Comparison of ENCODE assay signal across 26 cellular contexts in genomic region chr6:35031611-35032529, GRCh38.
DNase-seq lines count a peak whose midpoint lies in the region; ATAC-seq, FAIRE-seq and TF ChIP-seq lines count a peak whose summit lies in the region.
"Had no signal": no experiment of that assay in that cellular context is flagged by ENCODE, and none has a peak within 500 bp of the region (broad histone marks: within the 10 kb centered on the region; RNA-seq: fewer than 3 reads in every experiment).

No MANE protein-coding gene starts in this region.

- no peak for TF ChIP-seq POLR2A in HepG2 (IDR thresholded peaks at IDR 0.05; ENCODE audit: insufficient read depth in 1 of 2, low read depth in 2 of 2, low read length in 2 of 2)

- H3K27me3 ChIP-seq in Caco-2 (replicated peaks; ENCODE audit: control insufficient read depth, insufficient read depth, low read length) (no peaks in the 10 kb centered on the region), HepG2 (ENCODE audit: control insufficient read depth in 1 of 2, insufficient read depth in 2 of 2, low read length in 2 of 2) (no peaks in the 10 kb centered on the region), smooth muscle cell (ENCODE audit: low read depth) (no peaks in the 10 kb centered on the region)
- H3K27me3 ChIP-seq: dorsolateral prefrontal cortex, neural progenitor cell had no signal

- no peak overlapping the region for H3K9ac ChIP-seq in HepG2 (ENCODE audit: insufficient read depth, low read depth, low read length)
- no peak overlapping the region for H3K9ac ChIP-seq in smooth muscle cell (ENCODE audit: low read depth)
- H3K9ac ChIP-seq: neural progenitor cell had no signal

- no peak for TF ChIP-seq EP300 in HepG2 (IDR thresholded peaks at IDR 0.05; ENCODE audit: low read depth in 2 of 2, low read length in 2 of 2)
- no peak for TF ChIP-seq EP300 in HepG2 (CRISPR knock-in tag; IDR thresholded peaks at IDR 0.05; ENCODE audit: borderline replicate concordance)

- 0 out of 2 replicates have a peak, but pooled peaks have one; percentile 9 for TF ChIP-seq RAD21 in HepG2 (CRISPR knock-in tag; IDR thresholded peaks at IDR 0.05)

- ATAC-seq in WTC11 (no peak), HepG2 (peak; percentile 98), GM19324 (IDR thresholded peaks at IDR 0.05; ENCODE audit: low FRiP score, unreplicated experiment) (no peak)
- ATAC-seq: activated naive CD8-positive, alpha-beta T cell treated with anti-CD3 and anti-CD28 coated beads, Interleukin-2, amount 50 U/mL, for 24 hours; CD8-positive, alpha-beta T cell; lower lobe of right lung; right cardiac atrium; stimulated activated effector memory CD8-positive, alpha-beta T cell treated with anti-CD3 and anti-CD28 coated beads, Interleukin-12 subunit alpha, Interleukin-12 subunit beta, amount 100 ng/mL, for 72 hours had no signal

- H3K79me2 ChIP-seq in HepG2 (ENCODE audit: insufficient read depth, low read length) = no peaks in the 10 kb centered on the region
- H3K79me2 ChIP-seq in smooth muscle cell (ENCODE audit: low read depth) = peaks cover 48% of the 10 kb centered on the region

- H2AFZ ChIP-seq in HepG2 (ENCODE audit: low read length) (no peak overlapping the region), smooth muscle cell (ENCODE audit: low read depth) (no peak overlapping the region)
- H2AFZ ChIP-seq: neural progenitor cell had no signal

- H3K36me3 ChIP-seq in Caco-2 (ENCODE audit: control insufficient read depth, insufficient read depth, low read length) = peaks cover 2% of the 10 kb centered on the region; the same call in 1 of the 2 replicates
- peaks cover 5 to 16% of the 10 kb centered on the region in 2 experiments; a peak in 3 of 5 replicates for H3K36me3 ChIP-seq in HepG2 (replicated peaks in 1 of 2; ENCODE audit: control insufficient read depth in 1 of 2, insufficient read depth in 2 of 2, low read length in 2 of 2)
- no peaks in the 10 kb centered on the region for H3K36me3 ChIP-seq in smooth muscle cell (ENCODE audit: low read depth)
- H3K36me3 ChIP-seq: neural progenitor cell had no signal

- H3K4me1 Mint-ChIP-seq in Caco-2 (ENCODE audit: low read depth, unreplicated experiment) = peaks cover 11% of the 10 kb centered on the region
- H3K4me1 Mint-ChIP-seq in WTC11 = peaks cover 51% of the 10 kb centered on the region
- H3K4me1 Mint-ChIP-seq: activated CD4-positive, alpha-beta T cell treated with anti-CD3 and anti-CD28 coated beads, Interleukin-2, amount 10 ng/mL, durations not matched to agents 24 days and 14 days; activated naive CD8-positive, alpha-beta T cell treated with anti-CD3 and anti-CD28 coated beads, Interleukin-2, amount 50 U/mL, for 24 hours; stimulated activated effector memory CD8-positive, alpha-beta T cell treated with anti-CD3 and anti-CD28 coated beads, Interleukin-12 subunit alpha, Interleukin-12 subunit beta, amount 100 ng/mL, for 72 hours had no signal

- POLR2A ChIA-PET in Caco-2 (lab: Charles Lee) (interaction anchor here (0.6 kb wide), 1 partner anchor 58 kb away, joined by 7 read pairs; no protein-coding TSS in a partner anchor), WTC11 (lab: Charles Lee) (no interaction called here), HepG2 (lab: Yijun Ruan, JAX) (no interaction called here), GM10248 (lab: Yijun Ruan, JAX) (no interaction called here)

- H3K4me2 ChIP-seq in HepG2 (ENCODE audit: low read depth, low read length) (peak overlapping the region; percentile 31), smooth muscle cell (no peak overlapping the region)
- H3K4me2 ChIP-seq: neural progenitor cell had no signal

- intact Hi-C loops in Caco-2 (cut with micrococcal nuclease; ENCODE audit: unreplicated experiment) = no loop called here
- intact Hi-C loops in HepG2 (cut with micrococcal nuclease; ENCODE audit: unreplicated experiment) = no loop called here

- CTCF ChIA-PET in Caco-2 (lab: Charles Lee) = interaction anchor here (0.9 kb wide), 1 partner anchor 45 kb away, joined by 3 read pairs; no protein-coding TSS in a partner anchor
- CTCF ChIA-PET in WTC11 (lab: Charles Lee) = interaction anchor here (0.9 to 1.5 kb wide), 4 partner anchors 16 to 108 kb away, joined by 3 to 5 read pairs (median 4); no protein-coding TSS in a partner anchor
- CTCF ChIA-PET in HepG2 (lab: Yijun Ruan, JAX; ENCODE audit: low intra/inter-chr PET ratio, low total read pairs) = no interaction called here
- CTCF ChIA-PET in GM10248 (lab: Yijun Ruan, JAX) = interaction anchor here (1.0 to 2.5 kb wide), 5 partner anchors 9 to 45 kb away, joined by 3 to 10 read pairs (median 5); no protein-coding TSS in a partner anchor

- WGBS in HepG2 (ENCODE audit: low lambda C conversion rate) = 36% methylated on average over 5 of the region's 5 CpGs
- 38% methylated on average over 5 of the region's 5 CpGs for WGBS in smooth muscle cell (ENCODE audit: low lambda C conversion rate)

- H3K4me3 Mint-ChIP-seq in Caco-2 (ENCODE audit: unreplicated experiment) (no peak overlapping the region), WTC11 (no peak overlapping the region)
- H3K4me3 Mint-ChIP-seq: activated CD4-positive, alpha-beta T cell treated with anti-CD3 and anti-CD28 coated beads, Interleukin-2, amount 10 ng/mL, durations not matched to agents 24 days and 14 days; activated naive CD8-positive, alpha-beta T cell treated with anti-CD3 and anti-CD28 coated beads, Interleukin-2, amount 50 U/mL, for 24 hours; CD8-positive, alpha-beta T cell; neural progenitor cell; stimulated activated effector memory CD8-positive, alpha-beta T cell treated with anti-CD3 and anti-CD28 coated beads, Interleukin-12 subunit alpha, Interleukin-12 subunit beta, amount 100 ng/mL, for 72 hours had no signal

- TF ChIP-seq CTCF in Caco-2 (IDR thresholded peaks at IDR 0.05; ENCODE audit: insufficient read depth in 1 of 2, low read depth in 1 of 2, low read length in 1 of 2, severe bottlenecking in 1 of 2, unreplicated experiment in 1 of 2) (no peak), WTC11 (IDR thresholded peaks at IDR 0.05) (no peak), HepG2 (CRISPR knock-in tag; IDR thresholded peaks at IDR 0.05) (no peak), smooth muscle cell (IDR thresholded peaks at IDR 0.05; ENCODE audit: borderline replicate concordance, insufficient read depth, poor library complexity, severe bottlenecking) (no peak), GM10248 (IDR thresholded peaks at IDR 0.05; ENCODE audit: control extremely low read depth, extremely low read depth, low read depth, missing control alignments) (no peak)

- BruUV-seq in Caco-2 (replicated peaks; lab: Mats Ljungman, UMichigan) = no TSS peak
- no TSS peak for BruUV-seq in HepG2 (replicated peaks; lab: Mats Ljungman, UMichigan)

- H3K4me1 ChIP-seq in Caco-2 (peaks cover 11% of the 10 kb centered on the region), HepG2 (ENCODE audit: insufficient read depth, low read length) (peaks cover 19% of the 10 kb centered on the region), smooth muscle cell (ENCODE audit: low read depth) (peaks cover 5% of the 10 kb centered on the region)

- H3K9me3 Mint-ChIP-seq in Caco-2 (ENCODE audit: unreplicated experiment) = no peaks in the 10 kb centered on the region
- no peaks in the 10 kb centered on the region for H3K9me3 Mint-ChIP-seq in WTC11
- H3K9me3 Mint-ChIP-seq: activated CD4-positive, alpha-beta T cell treated with anti-CD3 and anti-CD28 coated beads, Interleukin-2, amount 10 ng/mL, durations not matched to agents 24 days and 14 days; activated naive CD8-positive, alpha-beta T cell treated with anti-CD3 and anti-CD28 coated beads, Interleukin-2, amount 50 U/mL, for 24 hours; CD8-positive, alpha-beta T cell; neural progenitor cell; stimulated activated effector memory CD8-positive, alpha-beta T cell treated with anti-CD3 and anti-CD28 coated beads, Interleukin-12 subunit alpha, Interleukin-12 subunit beta, amount 100 ng/mL, for 72 hours had no signal

- peaks cover 9% of the 10 kb centered on the region for H3F3A ChIP-seq in smooth muscle cell (ENCODE audit: low read depth)

- FAIRE-seq in HepG2 (lab: Jason Lieb, UNC) = peak; percentile 98
- FAIRE-seq: HTR-8/SVneo had no signal

- H3K27ac Mint-ChIP-seq in Caco-2 (ENCODE audit: unreplicated experiment) = peak overlapping the region; percentile 3
- peak overlapping the region; percentile 40; the same call in 1 of the 2 replicates for H3K27ac Mint-ChIP-seq in WTC11
- H3K27ac Mint-ChIP-seq: activated CD4-positive, alpha-beta T cell treated with anti-CD3 and anti-CD28 coated beads, Interleukin-2, amount 10 ng/mL, durations not matched to agents 24 days and 14 days; activated naive CD8-positive, alpha-beta T cell treated with anti-CD3 and anti-CD28 coated beads, Interleukin-2, amount 50 U/mL, for 24 hours; CD8-positive, alpha-beta T cell; neural progenitor cell; stimulated activated effector memory CD8-positive, alpha-beta T cell treated with anti-CD3 and anti-CD28 coated beads, Interleukin-12 subunit alpha, Interleukin-12 subunit beta, amount 100 ng/mL, for 72 hours had no signal

- H3K27ac ChIP-seq in HepG2 (ENCODE audit: extremely low read length, insufficient read depth, low read length) (peak overlapping the region; percentile 45), smooth muscle cell (ENCODE audit: low read depth) (peak overlapping the region; percentile 57)
- H3K27ac ChIP-seq: lower lobe of right lung, neural progenitor cell had no signal

- DNase-seq in Caco-2 = peak; percentile 13 to 39
- no peak for DNase-seq in WTC11 (ENCODE audit: low spot score)
- DNase-seq in HepG2 (ENCODE audit: low spot score) = peak; percentile 79
- DNase-seq in smooth muscle cell (lab: John Stamatoyannopoulos, UW; ENCODE audit: unreplicated experiment) = no peak
- no peak for DNase-seq in GM10248 (ENCODE audit: extremely low spot score)
- DNase-seq in NK-92 treated with Interleukin-12 subunit alpha and Interleukin-12 subunit beta, amount 100 ng/mL, for 24 hours (lab: John Stamatoyannopoulos, UW) = no peak
- no peak for DNase-seq in activated effector memory CD4-positive, alpha-beta T cell treated with anti-CD3 and anti-CD28 coated beads, Interleukin-2, amount 50 U/mL, for 16 hours
- DNase-seq: activated CD4-positive, alpha-beta T cell treated with anti-CD3 and anti-CD28 coated beads, Interleukin-2, amount 10 ng/mL, durations not matched to agents 24 days and 14 days; activated naive CD8-positive, alpha-beta T cell treated with anti-CD3 and anti-CD28 coated beads, Interleukin-2, amount 50 U/mL, for 24 hours; activated T-cell treated with anti-CD3 and anti-CD28 coated beads, Interleukin-2, amount 50 U/mL, for 1 hour; CD8-positive, alpha-beta T cell; cerebellar nuclear complex; DMS153; dorsolateral prefrontal cortex; HCEC 1CT; islet precursor cell; KBM-7; lower lobe of right lung; NCI-H1436; NCI-H446; right cardiac atrium; stimulated activated CD4-positive, alpha-beta T cell treated with anti-CD3 and anti-CD28 coated beads, Interleukin-4, amount 100 ng/mL, for 24 hours had no signal

- H3K9me3 ChIP-seq in Caco-2 = no peaks in the 10 kb centered on the region
- no peaks in the 10 kb centered on the region for H3K9me3 ChIP-seq in HepG2 (ENCODE audit: low read length)
- H3K9me3 ChIP-seq in smooth muscle cell (replicated peaks; ENCODE audit: low read depth) = no peaks in the 10 kb centered on the region
- H3K9me3 ChIP-seq: lower lobe of right lung had no signal

- no peak overlapping the region for H3K4me3 ChIP-seq in Caco-2 (ENCODE audit: low read depth, low read length)
- no peak overlapping the region for H3K4me3 ChIP-seq in HepG2 (replicated peaks in 1 of 3; ENCODE audit: insufficient read depth in 1 of 3, low read depth in 2 of 3, low read length in 3 of 3)
- no peak overlapping the region for H3K4me3 ChIP-seq in smooth muscle cell
- H3K4me3 ChIP-seq: dorsolateral prefrontal cortex, lower lobe of right lung, neural progenitor cell had no signal

- in situ Hi-C loops in HepG2 (cut with HindIII; ENCODE audit: extremely low pct_ligation_motif_present, low pct_unique_long_range_greater_than_20kb) = no loop called here

- H3K36me3 Mint-ChIP-seq in Caco-2 (ENCODE audit: insufficient read depth, unreplicated experiment) (peaks cover 8% of the 10 kb centered on the region), WTC11 (peaks cover 2% of the 10 kb centered on the region; the same call in 1 of the 2 replicates)
- H3K36me3 Mint-ChIP-seq: stimulated activated effector memory CD8-positive, alpha-beta T cell treated with anti-CD3 and anti-CD28 coated beads, Interleukin-12 subunit alpha, Interleukin-12 subunit beta, amount 100 ng/mL, for 72 hours had no signal

- H4K20me1 ChIP-seq in HepG2 (ENCODE audit: insufficient read depth, low read length) = no peaks in the 10 kb centered on the region
- peaks cover 11% of the 10 kb centered on the region for H4K20me1 ChIP-seq in smooth muscle cell (ENCODE audit: low read depth)

- H3K27me3 Mint-ChIP-seq in Caco-2 (ENCODE audit: insufficient read depth, unreplicated experiment) (no peaks in the 10 kb centered on the region), WTC11 (ENCODE audit: low read depth) (no peaks in the 10 kb centered on the region)
- H3K27me3 Mint-ChIP-seq: activated CD4-positive, alpha-beta T cell treated with anti-CD3 and anti-CD28 coated beads, Interleukin-2, amount 10 ng/mL, durations not matched to agents 24 days and 14 days; activated naive CD8-positive, alpha-beta T cell treated with anti-CD3 and anti-CD28 coated beads, Interleukin-2, amount 50 U/mL, for 24 hours had no signal

Comparison
In these comparisons a context has a peak if more than half of its experiments do, and no peak if none do; other contexts are left out.
1. DNase-seq: peak in Caco-2 (2 of 2) and HepG2 (single experiment); none in WTC11 (single experiment), smooth muscle cell (single experiment), GM10248 (single experiment), NK-92 treated with Interleukin-12 subunit alpha and Interleukin-12 subunit beta, amount 100 ng/mL, for 24 hours (single experiment) and activated effector memory CD4-positive, alpha-beta T cell treated with anti-CD3 and anti-CD28 coated beads, Interleukin-2, amount 50 U/mL, for 16 hours (single experiment).